ENCODE assay signal across 17 cellular contexts in the genomic region with DNA sequence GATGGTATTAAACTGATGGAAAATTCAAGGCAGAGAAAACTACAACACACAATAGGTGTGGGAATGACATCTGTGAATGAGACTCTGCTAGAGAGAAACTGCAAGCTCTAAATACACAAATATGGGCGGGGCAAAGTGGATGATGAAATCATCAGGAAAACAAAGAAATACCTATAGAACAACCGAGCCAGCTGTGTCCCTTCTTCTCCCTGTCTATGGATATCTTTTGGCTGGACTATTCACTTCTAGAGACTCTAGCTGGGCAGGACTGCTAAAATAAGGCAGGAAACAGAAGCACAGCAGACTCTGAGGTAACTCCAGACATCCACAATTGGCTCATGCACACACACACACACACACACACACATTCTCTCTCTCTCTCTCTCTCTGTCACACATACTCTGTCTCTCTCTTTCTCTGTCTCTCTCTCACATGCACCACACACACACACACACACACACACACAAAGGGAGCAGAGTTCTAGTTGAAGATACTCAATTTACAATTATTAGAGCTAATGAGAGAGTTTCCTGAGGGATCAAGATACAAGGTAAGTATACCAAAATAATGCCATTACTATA. TPM values are rescaled to one million over a fixed set of nuclear protein-coding genes. Genes with fewer than 3 reads are reported as not detected.
A peak's percentile ranks its signal among the peaks of the same experiment; 100 is the strongest.
DNase-seq lines count a peak whose midpoint lies in the region; ATAC-seq and TF ChIP-seq lines count a peak whose summit lies in the region.
"Had no signal": no experiment of that assay in that cellular context is flagged by ENCODE, and none has a peak within 500 bp of the region (broad histone marks: within the 10 kb centered on the region; RNA-seq: fewer than 3 reads in every experiment).

No MANE protein-coding gene starts in this region.

- no peak overlapping the region for H3K4me2 ChIP-seq in osteoblast (ENCODE audit: insufficient read depth, low read length)

- H3K27me3 ChIP-seq in osteoblast (ENCODE audit: insufficient read depth, low read length), result no peaks in the 10 kb centered on the region
- H3K27me3 ChIP-seq: upper lobe of left lung had no signal

- H3K4me3 Mint-ChIP-seq in mesothelial cell of epicardium, result no peak overlapping the region
- H3K4me3 Mint-ChIP-seq: stimulated activated effector memory CD8-positive, alpha-beta T cell treated with anti-CD3 and anti-CD28 coated beads, Interleukin-12 subunit alpha, Interleukin-12 subunit beta, amount 100 ng/mL, for 72 hours had no signal

- H3K27me3 Mint-ChIP-seq in mesothelial cell of epicardium (ENCODE audit: low read depth), result no peaks in the 10 kb centered on the region

- no peak overlapping the region for H3K4me3 ChIP-seq in osteoblast (ENCODE audit: insufficient read depth, low read length)
- H3K4me3 ChIP-seq: upper lobe of left lung had no signal

- H3K4me1 ChIP-seq in osteoblast (ENCODE audit: insufficient read depth, low read length), result no peaks in the 10 kb centered on the region
- H3K4me1 ChIP-seq: upper lobe of left lung had no signal

- H3K79me2 ChIP-seq in osteoblast (ENCODE audit: insufficient read depth, low read length), result no peaks in the 10 kb centered on the region

- DNase-seq in GM03348 (ENCODE audit: low spot score) (peak; percentile 6), OCI-M1 (lab: John Stamatoyannopoulos, UW) (peak; percentile 83), dedifferentiated amniotic fluid mesenchymal stem cell (ENCODE audit: extremely low spot score) (peak; percentile 92), mesothelial cell of epicardium (ENCODE audit: low spot score in 2 of 2, unreplicated experiment in 2 of 2) (no peak), osteoblast (ENCODE audit: insufficient read length, low spot score, missing footprints) (no peak), GM13977 (ENCODE audit: low spot score) (no peak), NAMALWA (ENCODE audit: low spot score) (no peak)
- DNase-seq in stimulated activated naive CD8-positive, alpha-beta T cell treated with anti-CD3 and anti-CD28 coated beads, Interleukin-15, Interleukin-2, amounts not matched to agents 100 U/mL and 50 U/mL, for 24 hours, result no peak
- DNase-seq: activated CD8-positive, alpha-beta memory T cell treated with anti-CD3 and anti-CD28 coated beads for 24 hours; activated effector memory CD4-positive, alpha-beta T cell treated with Interleukin-2 at 50 U/mL for 16 hours; aorta; foreskin melanocyte; NCI-H1436; NCI-H446 treated with DMSO at 0.1 percent for 48 hours; upper lobe of left lung had no signal

- H4K20me1 ChIP-seq in osteoblast (ENCODE audit: insufficient read depth, low read length), result no peaks in the 10 kb centered on the region

- TF ChIP-seq CTCF in mesothelial cell of epicardium (IDR thresholded peaks at IDR 0.05; ENCODE audit: unreplicated experiment), result no peak
- TF ChIP-seq CTCF in osteoblast (IDR thresholded peaks at IDR 0.05; ENCODE audit: extremely low read depth, low read depth, low read length), result no peak
- TF ChIP-seq CTCF in GM13977 (IDR thresholded peaks at IDR 0.05; ENCODE audit: extremely low read depth, insufficient read depth, missing control alignments), result no peak

- no peak overlapping the region for H3K27ac ChIP-seq in osteoblast (ENCODE audit: low read depth, low read length)
- H3K27ac ChIP-seq: upper lobe of left lung had no signal

- in situ Hi-C loops in GM13977 (cut with MboI; ENCODE audit: low pct_unique_long_range_greater_than_20kb, low sequenced_read_pairs, unreplicated experiment), result no loop called here

- H3K27ac Mint-ChIP-seq in mesothelial cell of epicardium, result peak overlapping the region; percentile 1
- H3K27ac Mint-ChIP-seq: stimulated activated effector memory CD8-positive, alpha-beta T cell treated with anti-CD3 and anti-CD28 coated beads, Interleukin-12 subunit alpha, Interleukin-12 subunit beta, amount 100 ng/mL, for 72 hours had no signal

- no peak for ATAC-seq in stimulated activated naive CD8-positive, alpha-beta T cell treated with anti-CD3 and anti-CD28 coated beads, Interleukin-15, Interleukin-2, amounts not matched to agents 100 U/mL and 50 U/mL, for 24 hours
- ATAC-seq: stimulated activated effector memory CD8-positive, alpha-beta T cell treated with anti-CD3 and anti-CD28 coated beads, Interleukin-12 subunit alpha, Interleukin-12 subunit beta, amount 100 ng/mL, for 72 hours had no signal

- no peaks in the 10 kb centered on the region for H3K9me3 ChIP-seq in osteoblast (ENCODE audit: low read depth, low read length)
- H3K9me3 ChIP-seq: upper lobe of left lung had no signal

- no peaks in the 10 kb centered on the region for H3K36me3 Mint-ChIP-seq in mesothelial cell of epicardium
- H3K36me3 Mint-ChIP-seq: stimulated activated effector memory CD8-positive, alpha-beta T cell treated with anti-CD3 and anti-CD28 coated beads, Interleukin-12 subunit alpha, Interleukin-12 subunit beta, amount 100 ng/mL, for 72 hours had no signal

- no peak overlapping the region for H2AFZ ChIP-seq in osteoblast (ENCODE audit: low read length)

- H3K36me3 ChIP-seq in osteoblast (ENCODE audit: insufficient read depth, low read length), result no peaks in the 10 kb centered on the region
- H3K36me3 ChIP-seq: upper lobe of left lung had no signal

- peaks cover 5% of the 10 kb centered on the region for H3K4me1 Mint-ChIP-seq in mesothelial cell of epicardium
- H3K4me1 Mint-ChIP-seq: stimulated activated effector memory CD8-positive, alpha-beta T cell treated with anti-CD3 and anti-CD28 coated beads, Interleukin-12 subunit alpha, Interleukin-12 subunit beta, amount 100 ng/mL, for 72 hours had no signal

- peaks cover 1% of the 10 kb centered on the region for H3K9me3 Mint-ChIP-seq in mesothelial cell of epicardium
- H3K9me3 Mint-ChIP-seq: stimulated activated effector memory CD8-positive, alpha-beta T cell treated with anti-CD3 and anti-CD28 coated beads, Interleukin-12 subunit alpha, Interleukin-12 subunit beta, amount 100 ng/mL, for 72 hours had no signal

RNA-seq across cellular contexts. Expression of a gene that starts 27.2 kb away (rescaled TPM):
- total RNA-seq in mesothelial cell of epicardium (135 to 140 TPM (median 135 TPM) in 3 replicates), osteoblast (6.2 and 9.4 TPM in 2 replicates)
- total RNA-seq: OCI-LY7 had no signal

Comparison
In these comparisons a context has a peak if more than half of its experiments do, and no peak if none do; other contexts are left out.
1. DNase-seq: peak in GM03348 (single experiment), OCI-M1 (single experiment) and dedifferentiated amniotic fluid mesenchymal stem cell (single experiment); none in mesothelial cell of epicardium (0 of 2), osteoblast (single experiment), GM13977 (single experiment), stimulated activated naive CD8-positive, alpha-beta T cell treated with anti-CD3 and anti-CD28 coated beads, Interleukin-15, Interleukin-2, amounts not matched to agents 100 U/mL and 50 U/mL, for 24 hours (single experiment) and NAMALWA (single experiment).
2. RNA of a gene that starts 27.2 kb away (total RNA-seq): 135 to 140 TPM in mesothelial cell of epicardium; 6.2 to 9.4 TPM in osteoblast; every median in the first group is over 10 times any median in the second.